ENCODE assay signal across 11 cellular contexts in genomic region chr7:151382079-151382885, GRCh38. TPM values are rescaled to one million over a fixed set of nuclear protein-coding genes. Genes with fewer than 3 reads are reported as not detected.
DNase-seq lines count a peak whose midpoint lies in the region; ATAC-seq and TF ChIP-seq lines count a peak whose summit lies in the region.
"Had no signal": no experiment of that assay in that cellular context is flagged by ENCODE, and none has a peak within 500 bp of the region (broad histone marks: within the 10 kb centered on the region; RNA-seq: fewer than 3 reads in every experiment).

No MANE protein-coding gene starts in this region.

- ATAC-seq in aorta (ENCODE audit: low FRiP score), result no peak

- DNase-seq in DMS79 treated with DMSO at 0.1 percent for 48 hours (lab: John Stamatoyannopoulos, UW) (peak; percentile 11), DMS79 (lab: John Stamatoyannopoulos, UW) (no peak), T-helper 1 cell (peak in 4 of 5 donors; percentile 30 to 57 (median 44)), retinal pigment epithelial cell (ENCODE audit: low read depth) (no peak), aorta (no peak), SHP77 treated with DMSO at 0.1 percent for 48 hours (lab: John Stamatoyannopoulos, UW) (no peak), H4 (ENCODE audit: low spot score) (no peak)
- DNase-seq in effector CD8-positive, alpha-beta T cell (lab: John Stamatoyannopoulos, UW), result peak; percentile 21
- DNase-seq: activated CD4-positive, CD25-positive, alpha-beta regulatory T cell; gastrocnemius medialis had no signal

- no peak for TF ChIP-seq CTCF in retinal pigment epithelial cell (conservative IDR thresholded peaks at IDR 0.05; ENCODE audit: low read depth, low read length)

- no peaks in the 10 kb centered on the region for H3K27me3 ChIP-seq in aorta (ENCODE audit: control insufficient read depth in 1 of 2, insufficient read depth in 2 of 2, low read length in 1 of 2)

- intact Hi-C loops in aorta (cut with DNase I), result no loop called here

- H3K4me1 ChIP-seq in aorta (ENCODE audit: control insufficient read depth in 1 of 2, insufficient read depth in 2 of 2, low read length in 2 of 2), result no peaks in the 10 kb centered on the region

- H3K9me3 ChIP-seq in aorta (ENCODE audit: control insufficient read depth, low read length), result no peaks in the 10 kb centered on the region
- H3K9me3 ChIP-seq: gastrocnemius medialis had no signal

- no peak overlapping the region for H3K27ac ChIP-seq in aorta (ENCODE audit: low read depth in 1 of 2, low read length in 2 of 2)
- H3K27ac ChIP-seq: gastrocnemius medialis, KMS-11 had no signal

- H3K4me3 ChIP-seq in retinal pigment epithelial cell (ENCODE audit: low read length) (peak overlapping the region; percentile 7), aorta (ENCODE audit: low read length in 2 of 2) (no peak overlapping the region)

- WGBS in aorta, 2 donors, result 61 to 78% methylated on average over 37 of the region's 37 CpGs

- H3K36me3 ChIP-seq in aorta (ENCODE audit: control insufficient read depth in 1 of 2, insufficient read depth in 2 of 2, low read length in 1 of 2), result peaks cover 0 to 1% of the 10 kb centered on the region in 2 donors

RNA-seq across cellular contexts. Expression of gene WDR86, which starts 27.6 kb away (rescaled TPM):
- 1 to 10 TPM; 2.8 to 4.4 TPM for total RNA-seq in aorta
- polyA plus RNA-seq in aorta, result under 1 TPM in 1 of 2 donors, not detected in 1; 0.18 TPM
- total RNA-seq in H4 (2014; rRNA removed; shearing (Covaris generic)), result 0.88 TPM in 1 of 2 replicates, not detected in the other

RNA-seq across cellular contexts. Expression of gene NUB1, which starts 40.7 kb away (rescaled TPM):
- total RNA-seq in aorta, result 10 to 100 TPM; 47.4 to 56.6 TPM
- 10 to 100 TPM; 34.6 to 36.3 TPM for polyA plus RNA-seq in aorta
- 63.0 and 70.1 TPM in 2 replicates for total RNA-seq in H4 (2014; rRNA removed; shearing (Covaris generic))

RNA-seq across cellular contexts. Expression of gene CRYGN, which starts 57.7 kb away (rescaled TPM):
- 1 to 10 TPM in 1 of 2 donors, under 1 TPM in 1; 0.84 to 1.7 TPM for total RNA-seq in aorta
- polyA plus RNA-seq in aorta, result 1 to 10 TPM in 1 of 2 donors, under 1 TPM in 1; 0.56 to 1.4 TPM
- not detected in 2 replicates for total RNA-seq in H4 (2014; rRNA removed; shearing (Covaris generic))
- total RNA-seq: gastrocnemius medialis had no signal

Comparison
In these comparisons a context has a peak if more than half of its experiments do, and no peak if none do; other contexts are left out.
1. DNase-seq: peak in DMS79 treated with DMSO at 0.1 percent for 48 hours (single experiment), T-helper 1 cell (4 of 5) and effector CD8-positive, alpha-beta T cell (single experiment); none in DMS79 (single experiment), retinal pigment epithelial cell (single experiment), aorta (0 of 2), SHP77 treated with DMSO at 0.1 percent for 48 hours (single experiment) and H4 (single experiment).